13 cellular contexts compared by ENCODE assay signal in the genomic region with DNA sequence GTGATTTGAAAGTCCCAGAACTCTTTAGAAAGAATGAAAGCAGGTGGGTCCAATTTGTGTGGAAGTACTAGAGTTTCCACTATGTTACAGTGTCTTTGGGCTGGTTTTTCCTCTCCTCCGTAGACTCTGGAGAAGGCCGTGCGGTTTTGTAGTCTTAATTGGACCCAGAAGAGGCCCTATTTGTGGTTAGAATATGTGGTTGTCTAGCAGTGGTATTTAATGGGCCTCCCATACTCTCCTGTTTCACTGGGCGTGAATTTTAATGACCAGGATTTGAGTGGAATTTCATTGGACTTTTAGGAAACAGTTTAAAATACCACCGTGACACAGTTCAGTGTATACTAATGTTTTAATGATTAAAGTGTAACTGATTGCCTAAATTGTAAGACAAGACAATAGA.
"Had no signal": no experiment of that assay in that cellular context is flagged by ENCODE, and none has a peak within 500 bp of the region (broad histone marks: within the 10 kb centered on the region; RNA-seq: fewer than 3 reads in every experiment).

No MANE protein-coding gene starts in this region.

- H3K9me3 ChIP-seq: body of pancreas, heart right ventricle had no signal

- H2AFZ ChIP-seq: parathyroid adenoma had no signal

- DNase-seq: activated CD4-positive, alpha-beta T cell treated with anti-CD3 and anti-CD28 coated beads, Interleukin-2, amount 50 U/mL, for 48 hours; activated effector memory CD4-positive, alpha-beta T cell treated with anti-CD3 and anti-CD28 coated beads, Interleukin-2, amount 50 U/mL, for 16 hours; activated T-cell treated with anti-CD3 and anti-CD28 coated beads, Interleukin-2, amount 50 U/mL, for 4 hours; body of pancreas; heart right ventricle; midbrain; stimulated activated naive CD4-positive, alpha-beta T cell treated with Interleukin-2 at 50 U/mL for 16 hours; T-helper 17 cell; trophoblast cell had no signal

- H3K27me3 ChIP-seq: body of pancreas, heart right ventricle had no signal

- H3K4me1 ChIP-seq: body of pancreas, heart right ventricle had no signal

- H3K27ac ChIP-seq: body of pancreas, coronary artery, heart right ventricle, parathyroid adenoma, WERI-Rb-1 had no signal

- H3K36me3 ChIP-seq: heart right ventricle, WERI-Rb-1 had no signal

- H3K4me3 ChIP-seq: body of pancreas, coronary artery, heart right ventricle, lung had no signal

- H3K9ac ChIP-seq: parathyroid adenoma had no signal
